In genomic region chr5:76474377-76474776, GRCh38 we compare ENCODE assay signal across 29 cellular contexts.
A peak's percentile ranks its signal among the peaks of the same experiment; 100 is the strongest.
DNase-seq lines count a peak whose midpoint lies in the region; ATAC-seq and TF ChIP-seq lines count a peak whose summit lies in the region.
"Had no signal": no experiment of that assay in that cellular context is flagged by ENCODE, and none has a peak within 500 bp of the region (broad histone marks: within the 10 kb centered on the region; RNA-seq: fewer than 3 reads in every experiment).

No MANE protein-coding gene starts in this region.

- DNase-seq in activated CD4-positive, alpha-beta T cell treated with anti-CD3 and anti-CD28 coated beads, Interleukin-2, amount 10 ng/mL, durations not matched to agents 24 days and 14 days: no peak
- no peak for DNase-seq in activated CD4-positive, alpha-beta T cell treated with anti-CD3 and anti-CD28 coated beads for 4 hours
- DNase-seq in CD8-positive, alpha-beta T cell: no peak
- no peak for DNase-seq in activated CD8-positive, alpha-beta T cell treated with anti-CD3 and anti-CD28 coated beads, Interleukin-2, amount 10 ng/mL, durations not matched to agents 7 days and 5 days
- no peak for DNase-seq in natural killer cell
- DNase-seq in RKO (ENCODE audit: low spot score): no peak
- DNase-seq in OCI-M1 (lab: John Stamatoyannopoulos, UW): no peak
- no peak for DNase-seq in GM20000 (ENCODE audit: low spot score)
- DNase-seq: 8988T, aorta, DMS153, gastrocnemius medialis, HCEC 1CT, IMR-90, kidney glomerular epithelial cell, lower lobe of right lung, midbrain, NCI-H146, NCI-H2107, NCI-H345, NCI-H69, SHP77, uterus had no signal

- peaks cover 47% of the 10 kb centered on the region for H3K4me1 Mint-ChIP-seq in activated CD4-positive, alpha-beta T cell treated with anti-CD3 and anti-CD28 coated beads, Interleukin-2, amount 10 ng/mL, durations not matched to agents 24 days and 14 days
- peaks cover 80% of the 10 kb centered on the region for H3K4me1 Mint-ChIP-seq in CD8-positive, alpha-beta T cell (ENCODE audit: low read depth)
- peaks cover 54% of the 10 kb centered on the region for H3K4me1 Mint-ChIP-seq in activated CD8-positive, alpha-beta T cell treated with anti-CD3 and anti-CD28 coated beads, Interleukin-2, amount 10 ng/mL, durations not matched to agents 7 days and 5 days (ENCODE audit: low read depth)
- peaks cover 80 to 81% of the 10 kb centered on the region in 2 donors for H3K4me1 Mint-ChIP-seq in natural killer cell

- peaks cover 49% of the 10 kb centered on the region for H3K4me1 ChIP-seq in CD8-positive, alpha-beta T cell (ENCODE audit: insufficient read depth, low read length)
- H3K4me1 ChIP-seq: gastrocnemius medialis, lower lobe of right lung, uterus had no signal

- H3K36me3 ChIP-seq in CD8-positive, alpha-beta T cell (ENCODE audit: insufficient read depth, low read length): no peaks in the 10 kb centered on the region
- H3K36me3 ChIP-seq: colonic mucosa, gastrocnemius medialis, lower lobe of right lung, thoracic aorta, uterus had no signal

- no peak overlapping the region for H3K4me3 Mint-ChIP-seq in activated CD4-positive, alpha-beta T cell treated with anti-CD3 and anti-CD28 coated beads, Interleukin-2, amount 10 ng/mL, durations not matched to agents 24 days and 14 days
- H3K4me3 Mint-ChIP-seq in CD8-positive, alpha-beta T cell: peak overlapping the region; percentile 9
- no peak overlapping the region for H3K4me3 Mint-ChIP-seq in activated CD8-positive, alpha-beta T cell treated with anti-CD3 and anti-CD28 coated beads, Interleukin-2, amount 10 ng/mL, durations not matched to agents 7 days and 5 days
- no peak overlapping the region for H3K4me3 Mint-ChIP-seq in natural killer cell
- H3K4me3 Mint-ChIP-seq: nephron had no signal

- no peak overlapping the region for H3K4me3 ChIP-seq in CD8-positive, alpha-beta T cell (ENCODE audit: low read depth, low read length)
- H3K4me3 ChIP-seq: colonic mucosa, gastrocnemius medialis, lower lobe of right lung, skin epidermis, thoracic aorta, uterus had no signal

- no peak for ATAC-seq in CD8-positive, alpha-beta T cell
- ATAC-seq in activated CD8-positive, alpha-beta T cell treated with anti-CD3 and anti-CD28 coated beads, Interleukin-2, amount 10 ng/mL, durations not matched to agents 7 days and 5 days: no peak
- ATAC-seq in natural killer cell: no peak
- ATAC-seq: gastrocnemius medialis had no signal

- no peaks in the 10 kb centered on the region for H3K27me3 Mint-ChIP-seq in activated CD4-positive, alpha-beta T cell treated with anti-CD3 and anti-CD28 coated beads, Interleukin-2, amount 10 ng/mL, durations not matched to agents 24 days and 14 days
- H3K27me3 Mint-ChIP-seq in CD8-positive, alpha-beta T cell (ENCODE audit: low read depth): no peaks in the 10 kb centered on the region
- H3K27me3 Mint-ChIP-seq in activated CD8-positive, alpha-beta T cell treated with anti-CD3 and anti-CD28 coated beads, Interleukin-2, amount 10 ng/mL, durations not matched to agents 7 days and 5 days (ENCODE audit: low read depth): no peaks in the 10 kb centered on the region
- H3K27me3 Mint-ChIP-seq in natural killer cell (ENCODE audit: low read depth in 2 of 2): no peaks in the 10 kb centered on the region
- H3K27me3 Mint-ChIP-seq: activated naive CD4-positive, alpha-beta T cell treated with anti-CD3 and anti-CD28 coated beads, Interleukin-2, amount 10 ng/mL, durations not matched to agents 7 days and 5 days had no signal

- no peak for TF ChIP-seq CTCF in CD8-positive, alpha-beta T cell (IDR thresholded peaks at IDR 0.05)
- TF ChIP-seq CTCF in natural killer cell (IDR thresholded peaks at IDR 0.05) (no peak), GM20000 (IDR thresholded peaks at IDR 0.05; ENCODE audit: extremely low read depth, missing control alignments) (no peak)

- H3K36me3 Mint-ChIP-seq in activated CD4-positive, alpha-beta T cell treated with anti-CD3 and anti-CD28 coated beads, Interleukin-2, amount 10 ng/mL, durations not matched to agents 24 days and 14 days (ENCODE audit: low read depth): peaks cover 28% of the 10 kb centered on the region
- peaks cover 7% of the 10 kb centered on the region for H3K36me3 Mint-ChIP-seq in CD8-positive, alpha-beta T cell
- H3K36me3 Mint-ChIP-seq in activated CD8-positive, alpha-beta T cell treated with anti-CD3 and anti-CD28 coated beads, Interleukin-2, amount 10 ng/mL, durations not matched to agents 7 days and 5 days (ENCODE audit: low read depth): peaks cover 41% of the 10 kb centered on the region
- no peaks in the 10 kb centered on the region for H3K36me3 Mint-ChIP-seq in natural killer cell

- H3K9me3 Mint-ChIP-seq in activated CD4-positive, alpha-beta T cell treated with anti-CD3 and anti-CD28 coated beads, Interleukin-2, amount 10 ng/mL, durations not matched to agents 24 days and 14 days: peaks cover 10% of the 10 kb centered on the region
- H3K9me3 Mint-ChIP-seq in CD8-positive, alpha-beta T cell: no peaks in the 10 kb centered on the region
- no peaks in the 10 kb centered on the region for H3K9me3 Mint-ChIP-seq in activated CD8-positive, alpha-beta T cell treated with anti-CD3 and anti-CD28 coated beads, Interleukin-2, amount 10 ng/mL, durations not matched to agents 7 days and 5 days (ENCODE audit: insufficient read depth)
- H3K9me3 Mint-ChIP-seq in natural killer cell: peaks cover 0 to 6% of the 10 kb centered on the region in 2 donors
- H3K9me3 Mint-ChIP-seq: activated naive CD4-positive, alpha-beta T cell treated with anti-CD3 and anti-CD28 coated beads, Interleukin-2, amount 10 ng/mL, durations not matched to agents 7 days and 5 days; nephron had no signal

- intact Hi-C loops in activated CD4-positive, alpha-beta T cell treated with anti-CD3 and anti-CD28 coated beads, Interleukin-2, amount 10 ng/mL, durations not matched to agents 24 days and 14 days (cut with micrococcal nuclease): no loop called here
- intact Hi-C loops in CD8-positive, alpha-beta T cell (cut with DNase I, micrococcal nuclease): loop anchor here (2.0 to 5.0 kb wide), 2 partner anchors 68 to 72 kb away; no protein-coding TSS in a partner anchor
- intact Hi-C loops in natural killer cell (cut with micrococcal nuclease): loop anchor here (5.0 kb wide), 2 partner anchors 37 to 48 kb away; no protein-coding TSS in a partner anchor

- no peaks in the 10 kb centered on the region for H3K27me3 ChIP-seq in CD8-positive, alpha-beta T cell (ENCODE audit: insufficient read depth, low read length)
- H3K27me3 ChIP-seq: colonic mucosa, gastrocnemius medialis, uterus had no signal

- CTCF ChIA-PET in CD8-positive, alpha-beta T cell (lab: Charles Lee): interaction anchor here (0.7 to 2.2 kb wide), 4 partner anchors 11 to 71 kb away, joined by 3 to 11 read pairs (median 7); partner anchors contain the start of gene IQGAP2
- CTCF ChIA-PET in activated CD8-positive, alpha-beta T cell treated with anti-CD3 and anti-CD28 coated beads, Interleukin-2, amount 10 ng/mL, durations not matched to agents 7 days and 5 days (lab: Charles Lee): interaction anchor here (0.8 to 2.7 kb wide), 6 partner anchors 8 to 299 kb away, joined by 3 to 26 read pairs (median 4); partner anchors contain the start of gene IQGAP2

- POLR2A ChIA-PET in CD8-positive, alpha-beta T cell (lab: Charles Lee): interaction anchor here (0.7 to 2.2 kb wide), 5 partner anchors 51 to 80 kb away, joined by 3 to 9 read pairs (median 3); partner anchors contain the start of gene IQGAP2
- POLR2A ChIA-PET in activated CD8-positive, alpha-beta T cell treated with anti-CD3 and anti-CD28 coated beads, Interleukin-2, amount 10 ng/mL, durations not matched to agents 7 days and 5 days (lab: Charles Lee): interaction anchor here (0.5 to 2.8 kb wide), 5 partner anchors 16 to 298 kb away, joined by 3 to 25 read pairs (median 3); partner anchors contain the start of gene IQGAP2

- no peaks in the 10 kb centered on the region for H3K9me3 ChIP-seq in CD8-positive, alpha-beta T cell (ENCODE audit: low read length)
- H3K9me3 ChIP-seq: colonic mucosa, gastrocnemius medialis, lower lobe of right lung, thoracic aorta, uterus had no signal

- peak overlapping the region; percentile 27 for H3K27ac Mint-ChIP-seq in activated CD4-positive, alpha-beta T cell treated with anti-CD3 and anti-CD28 coated beads, Interleukin-2, amount 10 ng/mL, durations not matched to agents 24 days and 14 days
- peak overlapping the region; percentile 66 for H3K27ac Mint-ChIP-seq in CD8-positive, alpha-beta T cell
- peak overlapping the region; percentile 62 for H3K27ac Mint-ChIP-seq in activated CD8-positive, alpha-beta T cell treated with anti-CD3 and anti-CD28 coated beads, Interleukin-2, amount 10 ng/mL, durations not matched to agents 7 days and 5 days
- peak overlapping the region; percentile 96 to 99 for H3K27ac Mint-ChIP-seq in natural killer cell
- H3K27ac Mint-ChIP-seq: nephron had no signal

- no peak overlapping the region for H3K27ac ChIP-seq in CD8-positive, alpha-beta T cell (ENCODE audit: low read depth, low read length)
- H3K27ac ChIP-seq: gastrocnemius medialis, lower lobe of right lung, skin epidermis, thoracic aorta, uterus, VCaP had no signal

Comparison
In these comparisons a context has a peak if more than half of its experiments do, and no peak if none do; other contexts are left out.
1. H3K27ac Mint-ChIP-seq: peak in every context shown above with its lines; median percentile 98 in natural killer cell; 66 in CD8-positive, alpha-beta T cell; 62 in activated CD8-positive, alpha-beta T cell treated with anti-CD3 and anti-CD28 coated beads, Interleukin-2, amount 10 ng/mL, durations not matched to agents 7 days and 5 days; 27 in activated CD4-positive, alpha-beta T cell treated with anti-CD3 and anti-CD28 coated beads, Interleukin-2, amount 10 ng/mL, durations not matched to agents 24 days and 14 days.